8 cellular contexts compared by ENCODE assay signal in the genomic region with DNA sequence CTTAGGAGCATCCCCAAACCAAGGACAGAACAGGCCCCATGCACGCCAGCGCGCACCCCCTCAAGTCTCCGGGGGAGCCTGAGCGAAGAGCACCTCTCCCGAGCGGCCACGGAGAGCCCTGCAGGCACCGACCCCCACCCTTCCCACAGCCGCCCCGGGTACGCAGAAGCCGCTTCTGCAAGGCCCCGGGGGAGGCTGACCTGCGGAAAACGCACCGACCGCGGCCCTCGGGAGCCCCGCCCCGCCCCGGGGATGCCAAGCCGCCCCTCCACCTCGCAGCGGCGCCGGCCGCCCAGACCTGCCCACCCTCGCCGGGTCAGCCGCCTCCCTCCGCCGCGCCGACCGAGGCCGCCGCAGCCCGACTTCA. TPM values are rescaled to one million over a fixed set of nuclear protein-coding genes. Genes with fewer than 3 reads are reported as not detected.
A peak's percentile ranks its signal among the peaks of the same experiment; 100 is the strongest.
DNase-seq lines count a peak whose midpoint lies in the region; ATAC-seq and TF ChIP-seq lines count a peak whose summit lies in the region.

No MANE protein-coding gene starts in this region.

- H3K36me3 Mint-ChIP-seq in CD8-positive, alpha-beta memory T cell, result peaks cover 0 to 17% (median 9%) of the 10 kb centered on the region in 3 donors

- peaks cover 17% of the 10 kb centered on the region for H3K4me1 ChIP-seq in CD8-positive, alpha-beta memory T cell (ENCODE audit: insufficient read depth, low read length)
- peaks cover 12% of the 10 kb centered on the region for H3K4me1 ChIP-seq in SJSA1 (replicated peaks)
- H3K4me1 ChIP-seq in fibroblast of lung (ENCODE audit: control insufficient read depth, extremely low read depth, insufficient read depth, low read length), result peaks cover 6% of the 10 kb centered on the region

- CTCF ChIA-PET in CD8-positive, alpha-beta memory T cell (lab: Charles Lee), result interaction anchor here (0.8 to 2.1 kb wide), 8 partner anchors 11 to 59 kb away, joined by 3 to 8 read pairs (median 5); partner anchors contain the start of gene IPO8

- peak overlapping the region; percentile 92 to 99 (median 93) for H3K4me3 Mint-ChIP-seq in CD8-positive, alpha-beta memory T cell

- POLR2A ChIA-PET in CD8-positive, alpha-beta memory T cell (lab: Charles Lee), result interaction anchor here (1.6 to 2.4 kb wide), 2 partner anchors 59 to 1373 kb away, joined by 4 to 13 read pairs; partner anchors contain the start of genes ERGIC2 and IPO8

- H4K20me1 ChIP-seq in fibroblast of lung (ENCODE audit: control insufficient read depth, extremely low read depth, insufficient read depth, low read length), result no peaks in the 10 kb centered on the region

- DNase-seq in CD8-positive, alpha-beta memory T cell, result no peak
- DNase-seq in SJSA1 (ENCODE audit: low read depth in 1 of 2, low spot score in 2 of 2) (no peak), fibroblast of lung (ENCODE audit: low read depth in 2 of 2) (no peak), retina (peak; percentile 72), glomerular visceral epithelial cell (ENCODE audit: extremely low spot score) (no peak), DMS153 (lab: John Stamatoyannopoulos, UW) (no peak)

- peak overlapping the region; percentile 44 for H3K27ac ChIP-seq in CD8-positive, alpha-beta memory T cell (ENCODE audit: low read depth, low read length)
- H3K27ac ChIP-seq in SJSA1 (no peak overlapping the region; the same call in 1 of the 2 replicates), fibroblast of lung (ENCODE audit: insufficient read depth, low read length) (peak overlapping the region; percentile 65)

- peaks cover 0 to 1% of the 10 kb centered on the region in 2 donors for H3K27me3 Mint-ChIP-seq in CD8-positive, alpha-beta memory T cell

- H3K36me3 ChIP-seq in CD8-positive, alpha-beta memory T cell (ENCODE audit: insufficient read depth, low read length), result no peaks in the 10 kb centered on the region
- H3K36me3 ChIP-seq in SJSA1 (peaks cover 19% of the 10 kb centered on the region), fibroblast of lung (ENCODE audit: control insufficient read depth, insufficient read depth, low read length) (no peaks in the 10 kb centered on the region)

- H3K27ac Mint-ChIP-seq in CD8-positive, alpha-beta memory T cell, result peak overlapping the region; percentile 78 to 97 (median 92)

- no peaks in the 10 kb centered on the region for H3K9me3 ChIP-seq in CD8-positive, alpha-beta memory T cell (ENCODE audit: low read length)
- no peaks in the 10 kb centered on the region for H3K9me3 ChIP-seq in SJSA1 (replicated peaks)
- H3K9me3 ChIP-seq in fibroblast of lung (ENCODE audit: control insufficient read depth, insufficient read depth, low read depth, low read length), result no peaks in the 10 kb centered on the region

- ATAC-seq in GM21737 (IDR thresholded peaks at IDR 0.05; ENCODE audit: unreplicated experiment), result peak; percentile 43
- ATAC-seq in HG03139 (IDR thresholded peaks at IDR 0.05; ENCODE audit: unreplicated experiment), result no peak

- H3K9ac ChIP-seq in fibroblast of lung (ENCODE audit: insufficient read depth, low read length), result peak overlapping the region; percentile 55

- no peak for TF ChIP-seq CTCF in fibroblast of lung (conservative IDR thresholded peaks at IDR 0.05 in 1 of 2, IDR thresholded peaks at IDR 0.05 in 1 of 2; ENCODE audit: low read depth in 1 of 2, low read length in 2 of 2)

- peaks cover 19% of the 10 kb centered on the region for H3K79me2 ChIP-seq in fibroblast of lung (ENCODE audit: control insufficient read depth, insufficient read depth, low read length)

- H2AFZ ChIP-seq in fibroblast of lung (ENCODE audit: low read length), result peak overlapping the region; percentile 87

- H3K4me2 ChIP-seq in fibroblast of lung (ENCODE audit: extremely low read depth, insufficient read depth, low read length), result peak overlapping the region; percentile 89

- H3K27me3 ChIP-seq in CD8-positive, alpha-beta memory T cell (ENCODE audit: insufficient read depth, low read length, poor library complexity, severe bottlenecking), result no peaks in the 10 kb centered on the region
- H3K27me3 ChIP-seq in SJSA1 (replicated peaks) (no peaks in the 10 kb centered on the region), fibroblast of lung (ENCODE audit: control insufficient read depth, insufficient read depth, low read length) (no peaks in the 10 kb centered on the region)

- H3K4me1 Mint-ChIP-seq in CD8-positive, alpha-beta memory T cell, result peaks cover 35 to 53% (median 52%) of the 10 kb centered on the region in 3 donors

- no peaks in the 10 kb centered on the region for H3K9me3 Mint-ChIP-seq in CD8-positive, alpha-beta memory T cell

- peak overlapping the region; percentile 82 for H3K4me3 ChIP-seq in CD8-positive, alpha-beta memory T cell (ENCODE audit: low read length)
- H3K4me3 ChIP-seq in SJSA1 (peak overlapping the region; percentile 89), fibroblast of lung (replicated peaks in 1 of 4; ENCODE audit: control extremely low read depth in 1 of 4, insufficient read depth in 1 of 4, low read depth in 3 of 4, low read length in 4 of 4) (peak overlapping the region; percentile 69 to 94 (median 75))

RNA-seq across cellular contexts. Expression of gene CAPRIN2, which starts 0.4 kb away (rescaled TPM):
- 10 to 100 TPM in 1 of 2 experiments, 1 to 10 TPM in 1; 8.8 to 11.5 TPM for total RNA-seq in CD8-positive, alpha-beta memory T cell
- 11.1 TPM for polyA plus RNA-seq in CD8-positive, alpha-beta memory T cell
- total RNA-seq in SJSA1 (2014; rRNA removed; shearing (Covaris generic)), result 29.4 and 36.5 TPM in 2 replicates
- total RNA-seq in fibroblast of lung, result 17.2 and 20.3 TPM in 2 replicates
- 10.4 and 10.8 TPM in 2 replicates for polyA plus RNA-seq in fibroblast of lung
- polyA plus RNA-seq in fibroblast of lung (2012), result 6.9 and 8.2 TPM in 2 replicates
- 2.7 TPM in 1 of 2 replicates, not detected in the other for polyA minus RNA-seq in fibroblast of lung (ENCODE audit: low replicate concordance)

RNA-seq across cellular contexts. Expression of gene IPO8, which starts 58.7 kb away (rescaled TPM):
- 10 to 100 TPM; 50.8 to 52.9 TPM for total RNA-seq in CD8-positive, alpha-beta memory T cell
- 14.8 TPM for polyA plus RNA-seq in CD8-positive, alpha-beta memory T cell
- 14.7 and 21.0 TPM in 2 replicates for total RNA-seq in SJSA1 (2014; rRNA removed; shearing (Covaris generic))
- 38.0 and 41.5 TPM in 2 replicates for total RNA-seq in fibroblast of lung
- polyA plus RNA-seq in fibroblast of lung, result 12.4 and 15.0 TPM in 2 replicates
- 23.0 and 30.1 TPM in 2 replicates for polyA plus RNA-seq in fibroblast of lung (2012)
- polyA minus RNA-seq in fibroblast of lung (ENCODE audit: low replicate concordance), result 10.7 and 51.1 TPM in 2 replicates
